ENCODE assay signal across 18 cellular contexts in genomic region chr7:36726806-36727503, GRCh38. TPM values are rescaled to one million over a fixed set of nuclear protein-coding genes. Genes with fewer than 3 reads are reported as not detected.
A peak's percentile ranks its signal among the peaks of the same experiment; 100 is the strongest.
DNase-seq lines count a peak whose midpoint lies in the region; ATAC-seq and TF ChIP-seq lines count a peak whose summit lies in the region.
"Had no signal": no experiment of that assay in that cellular context is flagged by ENCODE, and none has a peak within 500 bp of the region (broad histone marks: within the 10 kb centered on the region; RNA-seq: fewer than 3 reads in every experiment).

No MANE protein-coding gene starts in this region.

- peak overlapping the region; percentile 84 to 92 for H3K4me3 Mint-ChIP-seq in effector memory CD8-positive, alpha-beta T cell
- H3K4me3 Mint-ChIP-seq: B cell, endodermal cell had no signal

- peaks cover 0 to 1% of the 10 kb centered on the region in 2 donors for H3K9me3 Mint-ChIP-seq in effector memory CD8-positive, alpha-beta T cell

- no peak for TF ChIP-seq POLR2A in Peyer's patch (IDR thresholded peaks at IDR 0.05)

- DNase-seq in stimulated activated CD4-positive, alpha-beta T cell treated with anti-CD3 and anti-CD28 coated beads, Interleukin-4, amount 100 ng/mL, for 24 hours = peak; percentile 31
- DNase-seq in stimulated activated CD4-positive, alpha-beta T cell treated with anti-CD3 and anti-CD28 coated beads, Interleukin-4, amount 100 ng/mL, for 1 hour = no peak
- DNase-seq in Peyer's patch (no peak), GM03348 (ENCODE audit: low spot score) (no peak), HK-2 (ENCODE audit: unreplicated experiment) (no peak), NCI-H1694 (lab: John Stamatoyannopoulos, UW) (no peak)
- no peak for DNase-seq in effector memory CD8-positive, alpha-beta T cell
- DNase-seq: activated effector memory CD4-positive, alpha-beta T cell treated with Interleukin-2 at 50 U/mL for 16 hours; EL; endodermal cell; Karpas-422; NCI-H2081 had no signal

- no peaks in the 10 kb centered on the region for H3K27me3 ChIP-seq in Peyer's patch
- H3K27me3 ChIP-seq: cardiac muscle cell, vagina had no signal

- H3K27me3 Mint-ChIP-seq in effector memory CD8-positive, alpha-beta T cell = no peaks in the 10 kb centered on the region
- H3K27me3 Mint-ChIP-seq: B cell, progenitor cell of endocrine pancreas had no signal

- H3K4me1 ChIP-seq in Peyer's patch = no peaks in the 10 kb centered on the region
- H3K4me1 ChIP-seq: vagina had no signal

- H3K9me3 ChIP-seq in Peyer's patch = no peaks in the 10 kb centered on the region
- H3K9me3 ChIP-seq: vagina had no signal

- no peak for ATAC-seq in effector memory CD8-positive, alpha-beta T cell (replicated peaks)
- no peak for ATAC-seq in HG02970 (IDR thresholded peaks at IDR 0.05; ENCODE audit: low FRiP score, unreplicated experiment)

- H3K36me3 ChIP-seq in Peyer's patch = no peaks in the 10 kb centered on the region
- H3K36me3 ChIP-seq: cardiac muscle cell, vagina had no signal

- peaks cover 25% of the 10 kb centered on the region for H3K36me3 Mint-ChIP-seq in effector memory CD8-positive, alpha-beta T cell (ENCODE audit: insufficient read depth)

- no peak overlapping the region for H3K4me3 ChIP-seq in Peyer's patch
- H3K4me3 ChIP-seq: cardiac muscle cell, vagina had no signal

- peaks cover 47 to 79% of the 10 kb centered on the region in 2 donors for H3K4me1 Mint-ChIP-seq in effector memory CD8-positive, alpha-beta T cell (ENCODE audit: low read depth in 2 of 2)
- H3K4me1 Mint-ChIP-seq: endodermal cell had no signal

- peak overlapping the region; percentile 94 to 95 for H3K27ac Mint-ChIP-seq in effector memory CD8-positive, alpha-beta T cell
- H3K27ac Mint-ChIP-seq: B cell, endodermal cell, progenitor cell of endocrine pancreas had no signal

- no peak for TF ChIP-seq CTCF in Peyer's patch (IDR thresholded peaks at IDR 0.05)

- H3K27ac ChIP-seq in Peyer's patch = peak overlapping the region in 3 of 4 donors; percentile 14 to 69 (median 34)
- H3K27ac ChIP-seq: cardiac muscle cell, vagina had no signal

RNA-seq across cellular contexts. Expression of gene AOAH, which starts 2.7 kb away (rescaled TPM):
- 10 to 100 TPM; 33.3 to 60.2 (median 43.6) TPM for total RNA-seq in Peyer's patch
- total RNA-seq: cardiac muscle cell, H1 had no signal
